16 cellular contexts compared by ENCODE assay signal in genomic region chr3:38000242-38000916, GRCh38. TPM values are rescaled to one million over a fixed set of nuclear protein-coding genes. Genes with fewer than 3 reads are reported as not detected.
DNase-seq lines count a peak whose midpoint lies in the region; ATAC-seq, FAIRE-seq and TF ChIP-seq lines count a peak whose summit lies in the region.
"Had no signal": no experiment of that assay in that cellular context is flagged by ENCODE, and none has a peak within 500 bp of the region (broad histone marks: within the 10 kb centered on the region; RNA-seq: fewer than 3 reads in every experiment).

No MANE protein-coding gene starts in this region.

- peak overlapping the region in 2 of 8 donors; percentile 39 to 70 for H3K4me3 Mint-ChIP-seq in CD4-positive, alpha-beta memory T cell
- no peak overlapping the region for H3K4me3 Mint-ChIP-seq in dendritic cell treated with granulocyte-macrophage colony-stimulating factor and Interleukin-4, amounts not matched to agents 40 ng/mL and 50 ng/mL, for 4 days

- H3K9me3 ChIP-seq in CD4-positive, alpha-beta memory T cell (ENCODE audit: control insufficient read depth in 1 of 2, low read length in 2 of 2): no peaks in the 10 kb centered on the region
- H3K9me3 ChIP-seq in Peyer's patch (no peaks in the 10 kb centered on the region), pancreas (no peaks in the 10 kb centered on the region)
- H3K9me3 ChIP-seq: BLaER1 treated with 17β-estradiol and CSF1 and Interleukin-3, amounts not matched to agents 10 nM and 100 nM; lower lobe of right lung had no signal

- no peaks in the 10 kb centered on the region for H3K27me3 ChIP-seq in CD4-positive, alpha-beta memory T cell (ENCODE audit: insufficient read depth, low read length)
- H3K27me3 ChIP-seq in Peyer's patch (no peaks in the 10 kb centered on the region), pancreas (no peaks in the 10 kb centered on the region)
- H3K27me3 ChIP-seq: BLaER1 treated with 17β-estradiol and CSF1 and Interleukin-3, amounts not matched to agents 10 nM and 100 nM had no signal

- H3K27ac Mint-ChIP-seq in CD4-positive, alpha-beta memory T cell: peak overlapping the region; percentile 74 to 87 (median 79)
- H3K27ac Mint-ChIP-seq in dendritic cell treated with granulocyte-macrophage colony-stimulating factor and Interleukin-4, amounts not matched to agents 40 ng/mL and 50 ng/mL, for 4 days: peak overlapping the region; percentile 14
- H3K27ac Mint-ChIP-seq: nephron progenitor cell had no signal

- H3K4me1 Mint-ChIP-seq in CD4-positive, alpha-beta memory T cell: peaks cover 40 to 72% (median 57%) of the 10 kb centered on the region in 4 donors
- H3K4me1 Mint-ChIP-seq in dendritic cell treated with granulocyte-macrophage colony-stimulating factor and Interleukin-4, amounts not matched to agents 40 ng/mL and 50 ng/mL, for 4 days (ENCODE audit: low read depth): peaks cover 71% of the 10 kb centered on the region

- peak in 1 of 5 donors; percentile 21 for DNase-seq in CD4-positive, alpha-beta memory T cell
- DNase-seq in Peyer's patch: peak in 2 of 3 donors; percentile 43
- peak in 5 of 6 donors; percentile 2 to 40 (median 21) for DNase-seq in pancreas
- DNase-seq in NCI-H82 (lab: John Stamatoyannopoulos, UW): no peak
- DNase-seq: activated CD4-positive, alpha-beta T cell treated with anti-CD3 and anti-CD28 coated beads for 48 hours; activated gamma-delta T cell; lower lobe of right lung; nephron progenitor cell; stimulated activated naive CD4-positive, alpha-beta T cell treated with Interleukin-2 at 50 U/mL for 16 hours had no signal

- H3K36me3 Mint-ChIP-seq in CD4-positive, alpha-beta memory T cell: peaks cover 27 to 51% of the 10 kb centered on the region in 2 donors
- H3K36me3 Mint-ChIP-seq in dendritic cell treated with granulocyte-macrophage colony-stimulating factor and Interleukin-4, amounts not matched to agents 40 ng/mL and 50 ng/mL, for 4 days (ENCODE audit: low read depth): peaks cover 47% of the 10 kb centered on the region

- intact Hi-C loops in CD4-positive, alpha-beta memory T cell (cut with micrococcal nuclease): no loop called here
- intact Hi-C loops in dendritic cell treated with granulocyte-macrophage colony-stimulating factor and Interleukin-4, amounts not matched to agents 40 ng/mL and 50 ng/mL, for 4 days (cut with micrococcal nuclease): no loop called here
- intact Hi-C loops in pancreas (cut with DNase I): no loop called here

- H3K9me3 Mint-ChIP-seq in CD4-positive, alpha-beta memory T cell: no peaks in the 10 kb centered on the region
- H3K9me3 Mint-ChIP-seq in dendritic cell treated with granulocyte-macrophage colony-stimulating factor and Interleukin-4, amounts not matched to agents 40 ng/mL and 50 ng/mL, for 4 days: no peaks in the 10 kb centered on the region
- H3K9me3 Mint-ChIP-seq: nephron progenitor cell had no signal

- TF ChIP-seq POLR2A in Peyer's patch (IDR thresholded peaks at IDR 0.05): no peak

- POLR2A ChIA-PET in CD4-positive, alpha-beta memory T cell (lab: Charles Lee; ENCODE audit: partially characterized antibody): interaction anchor here (1.1 to 2.2 kb wide), 4 partner anchors 9 to 39 kb away, joined by 3 to 11 read pairs (median 6); partner anchors contain the start of gene DLEC1

- H3K4me3 ChIP-seq in CD4-positive, alpha-beta memory T cell (ENCODE audit: low read length in 2 of 2): no peak overlapping the region
- H3K4me3 ChIP-seq in Peyer's patch (no peak overlapping the region), pancreas (no peak overlapping the region)
- H3K4me3 ChIP-seq: BLaER1 treated with 17β-estradiol and CSF1 and Interleukin-3, amounts not matched to agents 10 nM and 100 nM; lower lobe of right lung had no signal

- WGBS in pancreas, 2 donors: 90 to 93% methylated on average over 6 of the region's 6 CpGs

- H3K4me1 ChIP-seq in CD4-positive, alpha-beta memory T cell (ENCODE audit: insufficient read depth, low read length): peaks cover 44% of the 10 kb centered on the region
- H3K4me1 ChIP-seq in Peyer's patch (peaks cover 8 to 55% (median 11%) of the 10 kb centered on the region in 4 donors), pancreas (peaks cover 16 to 25% (median 17%) of the 10 kb centered on the region in 3 donors)

- H3K27me3 Mint-ChIP-seq in CD4-positive, alpha-beta memory T cell: no peaks in the 10 kb centered on the region
- no peaks in the 10 kb centered on the region for H3K27me3 Mint-ChIP-seq in dendritic cell treated with granulocyte-macrophage colony-stimulating factor and Interleukin-4, amounts not matched to agents 40 ng/mL and 50 ng/mL, for 4 days

- no peak for FAIRE-seq in pancreas (lab: Jason Lieb, UNC)
- FAIRE-seq: RCC 7860 had no signal

- no peak overlapping the region for H3K27ac ChIP-seq in CD4-positive, alpha-beta memory T cell (ENCODE audit: low read depth, low read length)
- H3K27ac ChIP-seq in Peyer's patch: no peak overlapping the region
- H3K27ac ChIP-seq in pancreas: no peak overlapping the region
- H3K27ac ChIP-seq: lower lobe of right lung had no signal

- TF ChIP-seq CTCF in Peyer's patch (IDR thresholded peaks at IDR 0.05): no peak
- TF ChIP-seq CTCF in pancreas (IDR thresholded peaks at IDR 0.05): no peak

- no peak for ATAC-seq in pancreas
- ATAC-seq in HG03571 (IDR thresholded peaks at IDR 0.05; ENCODE audit: unreplicated experiment): no peak
- no peak for ATAC-seq in HG02610 (IDR thresholded peaks at IDR 0.05; ENCODE audit: unreplicated experiment)
- ATAC-seq: lower lobe of right lung had no signal

- CTCF ChIA-PET in CD4-positive, alpha-beta memory T cell (lab: Charles Lee; ENCODE audit: partially characterized antibody): interaction anchor here (7.8 kb wide), 1 partner anchor 29 kb away, joined by 146 read pairs; no protein-coding TSS in a partner anchor

- peaks cover 19% of the 10 kb centered on the region for H3K36me3 ChIP-seq in CD4-positive, alpha-beta memory T cell (ENCODE audit: insufficient read depth, low read length)
- H3K36me3 ChIP-seq in Peyer's patch: peaks cover 0 to 56% (median 0%) of the 10 kb centered on the region in 3 donors
- no peaks in the 10 kb centered on the region for H3K36me3 ChIP-seq in pancreas

RNA-seq across cellular contexts. Expression of gene VILL, which starts 9.8 kb away (rescaled TPM):
- 10 to 100 TPM; 41.7 to 43.4 TPM for total RNA-seq in CD4-positive, alpha-beta memory T cell
- 10 to 100 TPM; 13.4 to 18.0 TPM for polyA plus RNA-seq in CD4-positive, alpha-beta memory T cell
- 100 to 1,000 TPM in 3 of 4 donors, 10 to 100 TPM in 1; 59.4 to 309 (median 230) TPM for total RNA-seq in Peyer's patch
- 1 to 10 TPM; 1.2 to 6.6 (median 2.7) TPM for total RNA-seq in pancreas
- polyA plus RNA-seq in pancreas: 1 to 10 TPM; 5.1 to 7.0 TPM
- total RNA-seq: H4 had no signal

RNA-seq across cellular contexts. Expression of gene PLCD1, which starts 29.1 kb away (rescaled TPM):
- 10 to 100 TPM; 81.2 to 93.9 TPM for total RNA-seq in CD4-positive, alpha-beta memory T cell
- 10 to 100 TPM; 38.4 to 41.2 TPM for polyA plus RNA-seq in CD4-positive, alpha-beta memory T cell
- total RNA-seq in Peyer's patch (10 to 100 TPM; 36.6 to 47.0 (median 40.5) TPM), pancreas (10 to 100 TPM in 2 of 6 donors, 1 to 10 TPM in 4; 7.5 to 15.6 (median 8.9) TPM)
- polyA plus RNA-seq in pancreas: 10 to 100 TPM; 14.3 to 14.6 TPM

RNA-seq across cellular contexts. Expression of gene DLEC1, which starts 38.6 kb away (rescaled TPM):
- total RNA-seq in CD4-positive, alpha-beta memory T cell: 10 to 100 TPM; 13.2 to 15.1 TPM
- polyA plus RNA-seq in CD4-positive, alpha-beta memory T cell: 1 to 10 TPM in 1 of 2 donors, under 1 TPM in 1; 0.49 to 1.3 TPM
- total RNA-seq in Peyer's patch: 1 to 10 TPM in 1 of 4 donors, under 1 TPM in 3; 0.18 to 2.2 (median 0.75) TPM
- total RNA-seq in pancreas: under 1 TPM; 0.14 to 0.60 (median 0.49) TPM
- under 1 TPM; 0.61 to 0.75 TPM for polyA plus RNA-seq in pancreas
- total RNA-seq: Daoy had no signal

Comparison
In these comparisons a context has a peak if more than half of its experiments do, and no peak if none do; other contexts are left out.
1. RNA of gene VILL, which starts 9.8 kb away (total RNA-seq): 59.4 to 309 TPM in Peyer's patch and 41.7 to 43.4 TPM in CD4-positive, alpha-beta memory T cell; 1.2 to 6.6 TPM in pancreas; every median in the first group is over 4 times any median in the second.
2. RNA of gene DLEC1, which starts 38.6 kb away (total RNA-seq): 13.2 to 15.1 TPM in CD4-positive, alpha-beta memory T cell; 0.18 to 2.2 TPM in Peyer's patch and 0.14 to 0.60 TPM in pancreas; every median in the first group is over 4 times any median in the second.